Comparison of ENCODE assay signal across 8 cellular contexts in genomic region chr6:135182120-135182992, GRCh38. TPM values are rescaled to one million over a fixed set of nuclear protein-coding genes. Genes with fewer than 3 reads are reported as not detected.
DNase-seq lines count a peak whose midpoint lies in the region; ATAC-seq and TF ChIP-seq lines count a peak whose summit lies in the region.

No MANE protein-coding gene starts in this region.

- peaks cover 21% of the 10 kb centered on the region for H3K36me3 Mint-ChIP-seq in activated T-helper 1 cell treated with anti-CD3 and anti-CD28 coated beads, Interleukin-12 subunit alpha, Interleukin-12 subunit beta, Interleukin-2, Interleukin-4 antibody, amounts not matched to agents 30 ng/mL and 10 ng/mL and 1 ng/mL, durations not matched to agents 14 hours and 24 hours and 36 hours (ENCODE audit: low read depth)

- peak overlapping the region; percentile 97 for H3K4me3 Mint-ChIP-seq in activated T-helper 1 cell treated with anti-CD3 and anti-CD28 coated beads, Interleukin-12 subunit alpha, Interleukin-12 subunit beta, Interleukin-2, Interleukin-4 antibody, amounts not matched to agents 30 ng/mL and 10 ng/mL and 1 ng/mL, durations not matched to agents 14 hours and 24 hours and 36 hours

- no peaks in the 10 kb centered on the region for H3K9me3 Mint-ChIP-seq in activated T-helper 1 cell treated with anti-CD3 and anti-CD28 coated beads, Interleukin-12 subunit alpha, Interleukin-12 subunit beta, Interleukin-2, Interleukin-4 antibody, amounts not matched to agents 30 ng/mL and 10 ng/mL and 1 ng/mL, durations not matched to agents 14 hours and 24 hours and 36 hours

- peaks cover 42% of the 10 kb centered on the region for H3K4me1 Mint-ChIP-seq in activated T-helper 1 cell treated with anti-CD3 and anti-CD28 coated beads, Interleukin-12 subunit alpha, Interleukin-12 subunit beta, Interleukin-2, Interleukin-4 antibody, amounts not matched to agents 30 ng/mL and 10 ng/mL and 1 ng/mL, durations not matched to agents 14 hours and 24 hours and 36 hours (ENCODE audit: low read depth)

- H3K4me1 ChIP-seq in cardiac muscle cell (ENCODE audit: low read depth): no peaks in the 10 kb centered on the region

- H3K36me3 ChIP-seq in cardiac muscle cell: no peaks in the 10 kb centered on the region

- TF ChIP-seq CTCF in cardiac muscle cell (IDR thresholded peaks at IDR 0.05; ENCODE audit: low read depth, low read length) (no peak), retinal pigment epithelial cell (conservative IDR thresholded peaks at IDR 0.05; ENCODE audit: low read depth, low read length) (no peak)

- peaks cover 89% of the 10 kb centered on the region for H3K27me3 ChIP-seq in cardiac muscle cell

- intact Hi-C loops in activated T-helper 1 cell treated with anti-CD3 and anti-CD28 coated beads, Interleukin-12 subunit alpha, Interleukin-12 subunit beta, Interleukin-2, Interleukin-4 antibody, amounts not matched to agents 30 ng/mL and 10 ng/mL and 1 ng/mL, durations not matched to agents 14 hours and 24 hours and 36 hours (cut with micrococcal nuclease): loop anchor here (2.0 to 10.0 kb wide), 3 partner anchors 1008 to 1106 kb away; partner anchors contain the start of genes BCLAF1 and MTFR2

- H3K4me3 ChIP-seq in cardiac muscle cell (peak overlapping the region; percentile 41), retinal pigment epithelial cell (ENCODE audit: low read length) (peak overlapping the region; percentile 55)

- no peaks in the 10 kb centered on the region for H3K27me3 Mint-ChIP-seq in activated T-helper 1 cell treated with anti-CD3 and anti-CD28 coated beads, Interleukin-12 subunit alpha, Interleukin-12 subunit beta, Interleukin-2, Interleukin-4 antibody, amounts not matched to agents 30 ng/mL and 10 ng/mL and 1 ng/mL, durations not matched to agents 14 hours and 24 hours and 36 hours (ENCODE audit: insufficient read depth)

- H3K27ac ChIP-seq in cardiac muscle cell: no peak overlapping the region

- DNase-seq in DMS 273 (lab: John Stamatoyannopoulos, UW; ENCODE audit: unreplicated experiment): peak; percentile 68
- DNase-seq in DMS 273 treated with DMSO at 0.1 percent for 48 hours (lab: John Stamatoyannopoulos, UW): no peak
- DNase-seq in NCI-H345 treated with DMSO at 0.1 percent for 48 hours (lab: John Stamatoyannopoulos, UW; ENCODE audit: unreplicated experiment): peak; percentile 47
- peak; percentile 17 for DNase-seq in activated T-helper 1 cell treated with anti-CD3 and anti-CD28 coated beads, Interleukin-12 subunit alpha, Interleukin-12 subunit beta, Interleukin-2, Interleukin-4 antibody, amounts not matched to agents 30 ng/mL and 10 ng/mL and 1 ng/mL, durations not matched to agents 14 hours and 24 hours and 36 hours (ENCODE audit: low spot score)
- peak; percentile 18 to 28 for DNase-seq in cardiac muscle cell (ENCODE audit: low read depth in 1 of 2, low spot score in 1 of 2)
- no peak for DNase-seq in retinal pigment epithelial cell (ENCODE audit: low read depth)
- no peak for DNase-seq in SIG-M5 treated with dmso at 0.1 percent for 504 hours (lab: John Stamatoyannopoulos, UW; ENCODE audit: unreplicated experiment)

- peak; percentile 16 for ATAC-seq in HG02678 (IDR thresholded peaks at IDR 0.05; ENCODE audit: unreplicated experiment)

- H3K27ac Mint-ChIP-seq in activated T-helper 1 cell treated with anti-CD3 and anti-CD28 coated beads, Interleukin-12 subunit alpha, Interleukin-12 subunit beta, Interleukin-2, Interleukin-4 antibody, amounts not matched to agents 30 ng/mL and 10 ng/mL and 1 ng/mL, durations not matched to agents 14 hours and 24 hours and 36 hours: peak overlapping the region; percentile 95

- H3K9me3 ChIP-seq in cardiac muscle cell (ENCODE audit: low read depth): no peaks in the 10 kb centered on the region

RNA-seq across cellular contexts. Expression of gene MYB, which starts 1.2 kb away (rescaled TPM):
- 57.3 and 60.4 TPM in 2 replicates for total RNA-seq in activated T-helper 1 cell treated with anti-CD3 and anti-CD28 coated beads, Interleukin-12 subunit alpha, Interleukin-12 subunit beta, Interleukin-2, Interleukin-4 antibody, amounts not matched to agents 30 ng/mL and 10 ng/mL and 1 ng/mL, durations not matched to agents 14 hours and 24 hours and 36 hours
- total RNA-seq in cardiac muscle cell: 0.21 and 0.56 TPM in 2 replicates
- 0.51 and 0.52 TPM in 2 replicates for polyA plus RNA-seq in cardiac muscle cell

Comparison
In these comparisons a context has a peak if more than half of its experiments do, and no peak if none do; other contexts are left out.
1. DNase-seq: peak in DMS 273 (single experiment), NCI-H345 treated with DMSO at 0.1 percent for 48 hours (single experiment), activated T-helper 1 cell treated with anti-CD3 and anti-CD28 coated beads, Interleukin-12 subunit alpha, Interleukin-12 subunit beta, Interleukin-2, Interleukin-4 antibody, amounts not matched to agents 30 ng/mL and 10 ng/mL and 1 ng/mL, durations not matched to agents 14 hours and 24 hours and 36 hours (single experiment) and cardiac muscle cell (2 of 2); none in DMS 273 treated with DMSO at 0.1 percent for 48 hours (single experiment), retinal pigment epithelial cell (single experiment) and SIG-M5 treated with dmso at 0.1 percent for 504 hours (single experiment).
2. RNA of gene MYB, which starts 1.2 kb away (total RNA-seq): 57.3 to 60.4 TPM in activated T-helper 1 cell treated with anti-CD3 and anti-CD28 coated beads, Interleukin-12 subunit alpha, Interleukin-12 subunit beta, Interleukin-2, Interleukin-4 antibody, amounts not matched to agents 30 ng/mL and 10 ng/mL and 1 ng/mL, durations not matched to agents 14 hours and 24 hours and 36 hours; 0.21 to 0.56 TPM in cardiac muscle cell; every median in the first group is over 10 times any median in the second.